Comparison of ENCODE assay signal across 34 cellular contexts in genomic region chrX:79462458-79462857, GRCh38.
DNase-seq lines count a peak whose midpoint lies in the region; ATAC-seq, FAIRE-seq and TF ChIP-seq lines count a peak whose summit lies in the region.
"Had no signal": no experiment of that assay in that cellular context is flagged by ENCODE, and none has a peak within 500 bp of the region (broad histone marks: within the 10 kb centered on the region; RNA-seq: fewer than 3 reads in every experiment).

No MANE protein-coding gene starts in this region.

- WGBS in A549 (ENCODE audit: missing lambda C conversion rate), result 4% methylated on average over 3 of the region's 3 CpGs

- CTCF ChIA-PET in A549 (lab: Yijun Ruan, JAX) (no interaction called here), HEK293 (lab: Yijun Ruan, JAX) (no interaction called here)

- H3K27ac ChIP-seq in A549, result no peak overlapping the region
- H3K27ac ChIP-seq in HEK293 (ENCODE audit: extremely low read depth, low read depth, low read length), result no peak overlapping the region
- H3K27ac ChIP-seq in kidney (ENCODE audit: low read depth in 2 of 2, low read length in 2 of 2), result no peak overlapping the region
- H3K27ac ChIP-seq: 22Rv1; BLaER1; BLaER1 treated with 17β-estradiol and CSF1 and Interleukin-3, amounts not matched to agents 10 nM and 100 nM; C4-2B had no signal

- TF ChIP-seq CTCF in A549 (IDR thresholded peaks at IDR 0.05) (no peak), HEK293 (tag by site-specific recombination; IDR thresholded peaks at IDR 0.05) (no peak), kidney (IDR thresholded peaks at IDR 0.05; ENCODE audit: borderline replicate concordance, extremely low read depth, insufficient read depth) (no peak)

- no peak overlapping the region for H3K4me2 ChIP-seq in A549
- H3K4me2 ChIP-seq: BLaER1; BLaER1 treated with 17β-estradiol and CSF1 and Interleukin-3, amounts not matched to agents 10 nM and 100 nM had no signal

- no peak overlapping the region for H3K4me3 ChIP-seq in A549
- no peak overlapping the region for H3K4me3 ChIP-seq in HEK293 (ENCODE audit: low read depth, low read length)
- H3K4me3 ChIP-seq in kidney (ENCODE audit: low read length in 2 of 2), result no peak overlapping the region
- H3K4me3 ChIP-seq: BLaER1; BLaER1 treated with 17β-estradiol and CSF1 and Interleukin-3, amounts not matched to agents 10 nM and 100 nM had no signal

- no peak for TF ChIP-seq EP300 in A549 (IDR thresholded peaks at IDR 0.05)

- TF ChIP-seq RAD21 in A549 (conservative IDR thresholded peaks at IDR 0.05 in 1 of 2, IDR thresholded peaks at IDR 0.05 in 1 of 2), result no peak

- intact Hi-C loops in kidney (cut with DNase I), result no loop called here

- FAIRE-seq in A549 (lab: Jason Lieb, UNC), result no peak
- peak; percentile 80 for FAIRE-seq in colon (lab: Jason Lieb, UNC)
- FAIRE-seq in kidney (lab: Jason Lieb, UNC), result peak; percentile 88
- FAIRE-seq: A204.1, D721Med had no signal

- DNase-seq in A549 (ENCODE audit: low read depth in 1 of 2, low spot score in 1 of 2), result no peak
- DNase-seq in kidney, result no peak
- no peak for DNase-seq in NCI-H1694 treated with DMSO at 0.1 percent for 48 hours (lab: John Stamatoyannopoulos, UW)
- no peak for DNase-seq in SK-N-DZ (ENCODE audit: low spot score)
- DNase-seq: 8988T; ACHN; AML-193; BE2C; C1 segment of cervical spinal cord; Caco-2; Calu3; CD4-positive, alpha-beta memory T cell; CD4-positive, alpha-beta T cell; CD4-positive, CD25-positive, alpha-beta regulatory T cell; CD8-positive, alpha-beta memory T cell; CD8-positive, alpha-beta T cell; COR-L47; DMS 273 treated with DMSO at 0.1 percent for 48 hours; DMS153; DMS53; DMS79; DMS79 treated with DMSO at 0.1 percent for 48 hours; DND-41; EL had no signal

- no peak for TF ChIP-seq POLR2A in A549 (IDR thresholded peaks at IDR 0.05; ENCODE audit: low read length)

- ATAC-seq in A549 (no peak), GM19035 (IDR thresholded peaks at IDR 0.05; ENCODE audit: unreplicated experiment) (no peak), HG03342 (IDR thresholded peaks at IDR 0.05; ENCODE audit: unreplicated experiment) (no peak)
- ATAC-seq: CD8-positive, alpha-beta T cell had no signal

- H3K9me3 ChIP-seq in A549 (no peaks in the 10 kb centered on the region), HEK293 (ENCODE audit: control insufficient read depth, insufficient read depth, low read depth, low read length) (peaks cover 7% of the 10 kb centered on the region), kidney (ENCODE audit: control insufficient read depth in 1 of 2, low read length in 2 of 2) (no peaks in the 10 kb centered on the region)
- H3K9me3 ChIP-seq: BE2C, Caco-2 had no signal

- no peaks in the 10 kb centered on the region for H3K4me1 ChIP-seq in A549
- no peaks in the 10 kb centered on the region for H3K4me1 ChIP-seq in HEK293 (ENCODE audit: control insufficient read depth, insufficient read depth, low read length)
- no peaks in the 10 kb centered on the region for H3K4me1 ChIP-seq in kidney (ENCODE audit: control insufficient read depth in 1 of 2, insufficient read depth in 1 of 2, low read depth in 1 of 2, low read length in 2 of 2)
- H3K4me1 ChIP-seq: BE2C, BLaER1, Caco-2 had no signal

- POLR2A ChIA-PET in A549 (lab: Yijun Ruan, JAX) (no interaction called here), HEK293 (lab: Yijun Ruan, JAX) (no interaction called here)

- no peak overlapping the region for H3K9ac ChIP-seq in kidney (ENCODE audit: low read length in 2 of 2)
- H3K9ac ChIP-seq: BLaER1; BLaER1 treated with 17β-estradiol and CSF1 and Interleukin-3, amounts not matched to agents 10 nM and 100 nM had no signal

- H3K36me3 ChIP-seq in HEK293 (ENCODE audit: control insufficient read depth in 2 of 2, insufficient read depth in 1 of 2, low read length in 2 of 2) (no peaks in the 10 kb centered on the region), kidney (ENCODE audit: control insufficient read depth in 1 of 2, insufficient read depth in 2 of 2, low read length in 2 of 2) (no peaks in the 10 kb centered on the region)
- H3K36me3 ChIP-seq: BE2C; BLaER1; BLaER1 treated with 17β-estradiol and CSF1 and Interleukin-3, amounts not matched to agents 10 nM and 100 nM had no signal

TF ChIP-seq in A549, 52 proteins besides CTCF, POLR2A, EP300 and RAD21:
- TF ChIP-seq EHMT2 (IDR thresholded peaks at IDR 0.05; ENCODE audit: low read depth), result no peak
- TF ChIP-seq CHD2 (IDR thresholded peaks at IDR 0.05; ENCODE audit: low read length, partially characterized antibody), result no peak
- no peak for TF ChIP-seq BCL3 (IDR thresholded peaks at IDR 0.05)
- peak; percentile 31; the same call in 1 of the 2 replicates for TF ChIP-seq ZC3H11A (IDR thresholded peaks at IDR 0.05)
TF ChIP-seq in A549: peak in this region for 1.

TF ChIP-seq in HEK293, 187 proteins besides CTCF, POLR2A, EP300 and RAD21 (continues in another document):
- TF ChIP-seq ZNF239 (tag by site-specific recombination; IDR thresholded peaks at IDR 0.05) (no peak), BCL11A (tag by site-specific recombination; IDR thresholded peaks at IDR 0.05; ENCODE audit: low read depth) (no peak), KLF9 (tag by site-specific recombination; IDR thresholded peaks at IDR 0.05; ENCODE audit: low read depth) (no peak), ZNF140 (tag by site-specific recombination; IDR thresholded peaks at IDR 0.05) (peak; percentile 35; the same call in 1 of the 2 replicates), ZNF704 (tag by site-specific recombination; IDR thresholded peaks at IDR 0.05) (no peak), ZNF701 (tag by site-specific recombination; IDR thresholded peaks at IDR 0.05) (no peak), ZNF692 (tag by site-specific recombination; IDR thresholded peaks at IDR 0.05) (no peak), ZNF776 (tag by site-specific recombination; IDR thresholded peaks at IDR 0.05; ENCODE audit: borderline replicate concordance) (no peak), REST (tag by site-specific recombination; IDR thresholded peaks at IDR 0.05) (0 out of 2 replicates have a peak, but pooled peaks have one; percentile 25), ZNF521 (tag by site-specific recombination; IDR thresholded peaks at IDR 0.05) (no peak)

Comparison
In these comparisons a context has a peak if more than half of its experiments do, and no peak if none do; other contexts are left out.
1. Of the 5 proteins assayed by ChIP-seq in both HEK293 and A549: peak only in HEK293: REST; only in A549: none; in both: none; in neither: 4.